In the genomic region with DNA sequence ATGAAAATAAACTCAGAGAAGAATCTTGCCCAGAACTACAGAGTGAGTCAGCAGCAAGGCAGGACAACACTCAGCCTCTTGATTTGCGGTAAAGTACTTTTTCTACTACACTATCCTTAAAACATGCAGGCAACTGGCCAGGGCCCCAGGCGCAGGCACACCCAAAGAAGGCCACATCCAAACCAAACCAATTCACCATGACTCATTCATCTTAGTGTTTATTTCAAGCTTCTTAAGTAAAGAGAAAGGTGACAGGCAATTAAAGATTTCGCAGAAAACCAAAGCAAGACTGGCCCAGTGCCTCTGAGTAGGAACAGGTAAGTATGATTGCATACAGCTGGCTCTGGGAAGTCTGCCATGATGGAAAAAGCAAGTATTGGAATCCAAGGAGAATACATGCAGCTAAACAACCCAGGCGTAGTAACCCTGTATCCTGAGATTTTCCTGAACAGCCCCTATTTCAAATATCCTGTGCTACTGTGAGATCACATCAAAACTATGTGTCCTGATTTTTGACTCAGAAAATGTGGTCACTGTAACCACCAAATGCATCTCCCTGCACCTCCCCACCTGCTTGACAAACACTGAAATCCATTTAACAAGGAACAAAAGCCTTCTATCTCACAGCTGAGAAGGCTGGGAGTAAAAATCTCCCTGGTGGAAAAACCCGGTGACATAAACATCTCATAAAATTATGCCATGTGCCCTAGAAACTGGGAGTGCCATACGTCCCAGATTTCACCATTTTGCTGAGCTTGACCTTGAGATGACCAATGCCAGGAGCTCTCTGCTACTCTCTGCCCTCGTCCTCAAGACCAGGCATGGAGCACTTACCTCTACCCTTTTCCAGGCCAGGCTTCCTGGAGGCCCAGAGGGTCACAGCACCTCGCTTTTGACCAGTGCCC, we compare ENCODE assay signal across 8 cellular contexts. TPM values are rescaled to one million over a fixed set of nuclear protein-coding genes. Genes with fewer than 3 reads are reported as not detected.
DNase-seq lines count a peak whose midpoint lies in the region; ATAC-seq and TF ChIP-seq lines count a peak whose summit lies in the region.

No MANE protein-coding gene starts in this region.

- no peak for TF ChIP-seq CTCF in chondrocyte (IDR thresholded peaks at IDR 0.05)
- TF ChIP-seq CTCF in uterus (IDR thresholded peaks at IDR 0.05) = no peak

- H3K27me3 ChIP-seq in uterus = no peaks in the 10 kb centered on the region

- no peaks in the 10 kb centered on the region for H3K9me3 Mint-ChIP-seq in activated naive CD8-positive, alpha-beta T cell treated with anti-CD3 and anti-CD28 coated beads, Interleukin-2, amount 50 U/mL, for 24 hours
- H3K9me3 Mint-ChIP-seq in activated naive CD8-positive, alpha-beta T cell treated with anti-CD3 and anti-CD28 coated beads for 36 hours = no peaks in the 10 kb centered on the region
- no peaks in the 10 kb centered on the region for H3K9me3 Mint-ChIP-seq in chondrocyte (ENCODE audit: low read depth)

- no peak for DNase-seq in activated naive CD8-positive, alpha-beta T cell treated with anti-CD3 and anti-CD28 coated beads, Interleukin-2, amount 50 U/mL, for 24 hours
- DNase-seq in activated naive CD8-positive, alpha-beta T cell treated with anti-CD3 and anti-CD28 coated beads for 36 hours = no peak
- DNase-seq in chondrocyte (ENCODE audit: low spot score) = no peak
- DNase-seq in lung microvascular endothelial cell (ENCODE audit: low read depth in 2 of 2) = peak; percentile 20 to 95
- DNase-seq in uterus = peak; percentile 93 to 97
- no peak for DNase-seq in NAMALWA (ENCODE audit: low spot score)
- no peak for DNase-seq in DMS 273 treated with DMSO at 0.1 percent for 48 hours (lab: John Stamatoyannopoulos, UW)
- no peak for DNase-seq in activated effector memory CD4-positive, alpha-beta T cell treated with anti-CD3 and anti-CD28 coated beads, Interleukin-2, amount 50 U/mL, for 16 hours

- H3K27ac Mint-ChIP-seq in activated naive CD8-positive, alpha-beta T cell treated with anti-CD3 and anti-CD28 coated beads, Interleukin-2, amount 50 U/mL, for 24 hours = no peak overlapping the region
- H3K27ac Mint-ChIP-seq in activated naive CD8-positive, alpha-beta T cell treated with anti-CD3 and anti-CD28 coated beads for 36 hours = no peak overlapping the region
- peak overlapping the region; percentile 95 for H3K27ac Mint-ChIP-seq in chondrocyte (ENCODE audit: unreplicated experiment)

- H3K36me3 ChIP-seq in uterus = no peaks in the 10 kb centered on the region

- no peak overlapping the region for H3K4me3 ChIP-seq in uterus

- peaks cover 11 to 24% of the 10 kb centered on the region in 2 donors for H3K4me1 ChIP-seq in uterus

- intact Hi-C loops in uterus (cut with DNase I; ENCODE audit: low total_unique reads) = no loop called here

- H3K4me1 Mint-ChIP-seq in activated naive CD8-positive, alpha-beta T cell treated with anti-CD3 and anti-CD28 coated beads, Interleukin-2, amount 50 U/mL, for 24 hours = peaks cover 17% of the 10 kb centered on the region
- H3K4me1 Mint-ChIP-seq in activated naive CD8-positive, alpha-beta T cell treated with anti-CD3 and anti-CD28 coated beads for 36 hours = peaks cover 6% of the 10 kb centered on the region
- peaks cover 49% of the 10 kb centered on the region for H3K4me1 Mint-ChIP-seq in chondrocyte (ENCODE audit: low read depth)

- no peaks in the 10 kb centered on the region for H3K9me3 ChIP-seq in uterus

- H3K36me3 Mint-ChIP-seq in activated naive CD8-positive, alpha-beta T cell treated with anti-CD3 and anti-CD28 coated beads, Interleukin-2, amount 50 U/mL, for 24 hours (ENCODE audit: low read depth) = no peaks in the 10 kb centered on the region
- no peaks in the 10 kb centered on the region for H3K36me3 Mint-ChIP-seq in activated naive CD8-positive, alpha-beta T cell treated with anti-CD3 and anti-CD28 coated beads for 36 hours
- no peaks in the 10 kb centered on the region for H3K36me3 Mint-ChIP-seq in chondrocyte (ENCODE audit: low read depth)

- H3K27ac ChIP-seq in uterus = peak overlapping the region; percentile 94 to 96

- peaks cover 12% of the 10 kb centered on the region for H3K27me3 Mint-ChIP-seq in activated naive CD8-positive, alpha-beta T cell treated with anti-CD3 and anti-CD28 coated beads, Interleukin-2, amount 50 U/mL, for 24 hours
- H3K27me3 Mint-ChIP-seq in activated naive CD8-positive, alpha-beta T cell treated with anti-CD3 and anti-CD28 coated beads for 36 hours = peaks cover 6% of the 10 kb centered on the region
- peaks cover 2% of the 10 kb centered on the region for H3K27me3 Mint-ChIP-seq in chondrocyte (ENCODE audit: low read depth)

- TF ChIP-seq POLR2A in uterus (IDR thresholded peaks at IDR 0.05) = no peak

- no peak overlapping the region for H3K4me3 Mint-ChIP-seq in activated naive CD8-positive, alpha-beta T cell treated with anti-CD3 and anti-CD28 coated beads, Interleukin-2, amount 50 U/mL, for 24 hours
- H3K4me3 Mint-ChIP-seq in activated naive CD8-positive, alpha-beta T cell treated with anti-CD3 and anti-CD28 coated beads for 36 hours = no peak overlapping the region
- H3K4me3 Mint-ChIP-seq in chondrocyte (ENCODE audit: unreplicated experiment) = no peak overlapping the region

- peak; percentile 31 for ATAC-seq in activated naive CD8-positive, alpha-beta T cell treated with anti-CD3 and anti-CD28 coated beads, Interleukin-2, amount 50 U/mL, for 24 hours

RNA-seq across cellular contexts. Expression of a gene that starts 12.4 kb away (rescaled TPM):
- total RNA-seq in activated naive CD8-positive, alpha-beta T cell treated with anti-CD3 and anti-CD28 coated beads for 36 hours = not detected
- 0.70 to 1.4 TPM in 2 of 3 replicates, not detected in the other for total RNA-seq in chondrocyte
- total RNA-seq in lung microvascular endothelial cell = not detected in 2 replicates
- total RNA-seq in uterus = 1 to 10 TPM in 1 of 4 donors, not detected in 3; 2.0 TPM

RNA-seq across cellular contexts. Expression of a gene that starts 12.5 kb away (rescaled TPM):
- 10 to 100 TPM; 31.1 to 31.5 TPM for total RNA-seq in activated naive CD8-positive, alpha-beta T cell treated with anti-CD3 and anti-CD28 coated beads for 36 hours
- 22.1 to 22.9 TPM (median 22.5 TPM) in 3 replicates for total RNA-seq in chondrocyte
- 14.4 and 15.1 TPM in 2 replicates for total RNA-seq in lung microvascular endothelial cell
- total RNA-seq in uterus = 10 to 100 TPM; 11.2 to 29.8 (median 17.1) TPM

RNA-seq across cellular contexts. Expression of a gene that starts 33.2 kb away (rescaled TPM):
- 100 to 1,000 TPM; 185 to 188 TPM for total RNA-seq in activated naive CD8-positive, alpha-beta T cell treated with anti-CD3 and anti-CD28 coated beads for 36 hours
- total RNA-seq in chondrocyte = 12.8 to 17.2 TPM (median 15.3 TPM) in 3 replicates
- total RNA-seq in lung microvascular endothelial cell = 4.2 and 10.7 TPM in 2 replicates
- 10 to 100 TPM in 1 of 4 donors, not detected in 3; 12.4 TPM for total RNA-seq in uterus

RNA-seq across cellular contexts. Expression of a gene that starts 47.8 kb away (rescaled TPM):
- total RNA-seq in activated naive CD8-positive, alpha-beta T cell treated with anti-CD3 and anti-CD28 coated beads for 36 hours = not detected
- total RNA-seq in chondrocyte (0.46 to 0.63 TPM (median 0.52 TPM) in 3 replicates), lung microvascular endothelial cell (not detected in 2 replicates), uterus (1 to 10 TPM in 1 of 4 donors, under 1 TPM in 1, not detected in 2; 0.59 to 1.3 TPM)

RNA-seq across cellular contexts. Expression of a gene that starts 54.3 kb away (rescaled TPM):
- total RNA-seq in activated naive CD8-positive, alpha-beta T cell treated with anti-CD3 and anti-CD28 coated beads for 36 hours = 1 to 10 TPM; 1.3 to 1.5 TPM
- total RNA-seq in chondrocyte (25.2 to 27.7 TPM (median 26.5 TPM) in 3 replicates), lung microvascular endothelial cell (9.4 and 11.9 TPM in 2 replicates), uterus (100 to 1,000 TPM in 1 of 4 donors, 10 to 100 TPM in 3; 56.5 to 145 (median 63.2) TPM)

Comparison
In these comparisons a context has a peak if more than half of its experiments do, and no peak if none do; other contexts are left out.
1. DNase-seq: peak in lung microvascular endothelial cell (2 of 2) and uterus (2 of 2); none in activated naive CD8-positive, alpha-beta T cell treated with anti-CD3 and anti-CD28 coated beads, Interleukin-2, amount 50 U/mL, for 24 hours (single experiment), activated naive CD8-positive, alpha-beta T cell treated with anti-CD3 and anti-CD28 coated beads for 36 hours (single experiment), chondrocyte (single experiment), NAMALWA (single experiment), DMS 273 treated with DMSO at 0.1 percent for 48 hours (single experiment) and activated effector memory CD4-positive, alpha-beta T cell treated with anti-CD3 and anti-CD28 coated beads, Interleukin-2, amount 50 U/mL, for 16 hours (single experiment).
2. RNA of a gene that starts 33.2 kb away (total RNA-seq): 185 to 188 TPM in activated naive CD8-positive, alpha-beta T cell treated with anti-CD3 and anti-CD28 coated beads for 36 hours; 12.8 to 17.2 TPM in chondrocyte, 4.2 to 10.7 TPM in lung microvascular endothelial cell and 12.4 TPM in uterus; every median in the first group is over 10 times any median in the second.